In genomic region chr6:149218915-149219314, GRCh38 we compare ENCODE assay signal across 33 cellular contexts.
DNase-seq lines count a peak whose midpoint lies in the region; ATAC-seq and FAIRE-seq lines count a peak whose summit lies in the region.
"Had no signal": no experiment of that assay in that cellular context is flagged by ENCODE, and none has a peak within 500 bp of the region (broad histone marks: within the 10 kb centered on the region; RNA-seq: fewer than 3 reads in every experiment).

No MANE protein-coding gene starts in this region.

- no peak for FAIRE-seq in GM19239 (lab: Jason Lieb, UNC)
- FAIRE-seq: urothelium cell line had no signal

- DNase-seq in T-helper 1 cell, result no peak
- no peak for DNase-seq in stimulated activated naive CD8-positive, alpha-beta T cell treated with anti-CD3 and anti-CD28 coated beads, Interleukin-15, Interleukin-2, amounts not matched to agents 100 U/mL and 50 U/mL, for 24 hours
- no peak for DNase-seq in caudate nucleus (lab: John Stamatoyannopoulos, UW)
- no peak for DNase-seq in stimulated activated naive B cell treated with anti-CD40 and anti-IgM and Interleukin-4, amounts not matched to agents 10 μg/mL and 1 μg/mL and 100 μg/mL, for 72 hours
- DNase-seq in GM19239 (ENCODE audit: insufficient read length, low spot score), result no peak
- DNase-seq: activated CD8-positive, alpha-beta memory T cell treated with anti-CD3 and anti-CD28 coated beads, Interleukin-2, amount 50 U/mL, for 4 hours; activated gamma-delta T cell; adrenal gland; brain microvascular endothelial cell; DMS79 treated with DMSO at 0.1 percent for 48 hours; GF-D8; hypothalamus; Karpas-422; left colon; NCI-H1436; NCI-H2081; NCI-H526 treated with DMSO at 0.1 percent for 48 hours; nephron progenitor cell; NK-92 treated with Interleukin-12 subunit alpha and Interleukin-12 subunit beta, amount 100 ng/mL, for 24 hours; ovary; PC-3; retina; stimulated activated naive CD8-positive, alpha-beta T cell treated with anti-CD3 and anti-CD28 coated beads, Interleukin-15, amount 100 ng/mL, for 72 hours had no signal

- peak overlapping the region; percentile 28 for H3K4me3 Mint-ChIP-seq in T-helper 1 cell treated with Interleukin-12 subunit alpha and Interleukin-12 subunit beta and Interleukin-4 antibody, amounts not matched to agents 30 μg/mL and 1 μg/mL, for 36 hours
- no peak overlapping the region for H3K4me3 Mint-ChIP-seq in stimulated activated naive CD8-positive, alpha-beta T cell treated with anti-CD3 and anti-CD28 coated beads, Interleukin-15, Interleukin-2, amounts not matched to agents 100 ng/mL and 50 ng/mL, for 24 hours
- H3K4me3 Mint-ChIP-seq in stimulated activated naive B cell treated with anti-CD40 and anti-IgM and Interleukin-4, amounts not matched to agents 10 μg/mL and 1 μg/mL and 100 μg/mL, for 72 hours, result peak overlapping the region in 1 of 2 donors; percentile 48
- H3K4me3 Mint-ChIP-seq: GM23338, nephron progenitor cell had no signal

- peak overlapping the region; percentile 64 for H3K27ac ChIP-seq in caudate nucleus (ENCODE audit: low read depth, low read length)
- H3K27ac ChIP-seq: 22Rv1, adrenal gland, brain microvascular endothelial cell, C4-2B, gastroesophageal sphincter, ovary, SK-N-MC, thoracic aorta had no signal

- no peaks in the 10 kb centered on the region for H3K27me3 Mint-ChIP-seq in T-helper 1 cell treated with Interleukin-12 subunit alpha and Interleukin-12 subunit beta and Interleukin-4 antibody, amounts not matched to agents 30 μg/mL and 1 μg/mL, for 36 hours (ENCODE audit: low read depth)
- H3K27me3 Mint-ChIP-seq in stimulated activated naive CD8-positive, alpha-beta T cell treated with anti-CD3 and anti-CD28 coated beads, Interleukin-15, Interleukin-2, amounts not matched to agents 100 ng/mL and 50 ng/mL, for 24 hours, result no peaks in the 10 kb centered on the region
- no peaks in the 10 kb centered on the region for H3K27me3 Mint-ChIP-seq in stimulated activated naive B cell treated with anti-CD40 and anti-IgM and Interleukin-4, amounts not matched to agents 10 μg/mL and 1 μg/mL and 100 μg/mL, for 72 hours
- H3K27me3 Mint-ChIP-seq: stimulated activated naive CD8-positive, alpha-beta T cell treated with anti-CD3 and anti-CD28 coated beads, Interleukin-15, amount 100 ng/mL, for 72 hours had no signal

- peaks cover 48% of the 10 kb centered on the region for H3K4me1 Mint-ChIP-seq in T-helper 1 cell treated with Interleukin-12 subunit alpha and Interleukin-12 subunit beta and Interleukin-4 antibody, amounts not matched to agents 30 μg/mL and 1 μg/mL, for 36 hours (ENCODE audit: low read depth)
- peaks cover 35% of the 10 kb centered on the region for H3K4me1 Mint-ChIP-seq in stimulated activated naive CD8-positive, alpha-beta T cell treated with anti-CD3 and anti-CD28 coated beads, Interleukin-15, Interleukin-2, amounts not matched to agents 100 ng/mL and 50 ng/mL, for 24 hours (ENCODE audit: low read depth)
- H3K4me1 Mint-ChIP-seq in stimulated activated naive B cell treated with anti-CD40 and anti-IgM and Interleukin-4, amounts not matched to agents 10 μg/mL and 1 μg/mL and 100 μg/mL, for 72 hours, result peaks cover 13 to 20% of the 10 kb centered on the region in 2 donors

- peaks cover 36% of the 10 kb centered on the region for H3K36me3 Mint-ChIP-seq in T-helper 1 cell treated with Interleukin-12 subunit alpha and Interleukin-12 subunit beta and Interleukin-4 antibody, amounts not matched to agents 30 μg/mL and 1 μg/mL, for 36 hours (ENCODE audit: low read depth)
- H3K36me3 Mint-ChIP-seq in stimulated activated naive CD8-positive, alpha-beta T cell treated with anti-CD3 and anti-CD28 coated beads, Interleukin-15, Interleukin-2, amounts not matched to agents 100 ng/mL and 50 ng/mL, for 24 hours (ENCODE audit: low read depth), result no peaks in the 10 kb centered on the region
- no peaks in the 10 kb centered on the region for H3K36me3 Mint-ChIP-seq in stimulated activated naive B cell treated with anti-CD40 and anti-IgM and Interleukin-4, amounts not matched to agents 10 μg/mL and 1 μg/mL and 100 μg/mL, for 72 hours

- ATAC-seq in stimulated activated naive CD8-positive, alpha-beta T cell treated with anti-CD3 and anti-CD28 coated beads, Interleukin-15, Interleukin-2, amounts not matched to agents 100 U/mL and 50 U/mL, for 24 hours, result no peak
- peak; percentile 66 to 78 for ATAC-seq in stimulated activated naive B cell treated with anti-CD40 and anti-IgM and Interleukin-4, amounts not matched to agents 10 μg/mL and 1 μg/mL and 100 μg/mL, for 72 hours (replicated peaks)
- no peak for ATAC-seq in GM21737 (IDR thresholded peaks at IDR 0.05; ENCODE audit: unreplicated experiment)
- ATAC-seq: gastroesophageal sphincter, GM23338, left colon, PC-3 had no signal

- H3K9me3 Mint-ChIP-seq in T-helper 1 cell treated with Interleukin-12 subunit alpha and Interleukin-12 subunit beta and Interleukin-4 antibody, amounts not matched to agents 30 μg/mL and 1 μg/mL, for 36 hours, result peaks cover 9% of the 10 kb centered on the region
- no peaks in the 10 kb centered on the region for H3K9me3 Mint-ChIP-seq in stimulated activated naive CD8-positive, alpha-beta T cell treated with anti-CD3 and anti-CD28 coated beads, Interleukin-15, Interleukin-2, amounts not matched to agents 100 ng/mL and 50 ng/mL, for 24 hours
- no peaks in the 10 kb centered on the region for H3K9me3 Mint-ChIP-seq in stimulated activated naive B cell treated with anti-CD40 and anti-IgM and Interleukin-4, amounts not matched to agents 10 μg/mL and 1 μg/mL and 100 μg/mL, for 72 hours
- H3K9me3 Mint-ChIP-seq: GM23338, nephron progenitor cell had no signal

- H3K27ac Mint-ChIP-seq in T-helper 1 cell treated with Interleukin-12 subunit alpha and Interleukin-12 subunit beta and Interleukin-4 antibody, amounts not matched to agents 30 μg/mL and 1 μg/mL, for 36 hours, result peak overlapping the region; percentile 87
- H3K27ac Mint-ChIP-seq in stimulated activated naive CD8-positive, alpha-beta T cell treated with anti-CD3 and anti-CD28 coated beads, Interleukin-15, Interleukin-2, amounts not matched to agents 100 ng/mL and 50 ng/mL, for 24 hours, result peak overlapping the region; percentile 42
- H3K27ac Mint-ChIP-seq in stimulated activated naive B cell treated with anti-CD40 and anti-IgM and Interleukin-4, amounts not matched to agents 10 μg/mL and 1 μg/mL and 100 μg/mL, for 72 hours, result peak overlapping the region; percentile 90
- H3K27ac Mint-ChIP-seq: GM23338; nephron progenitor cell; stimulated activated naive CD8-positive, alpha-beta T cell treated with anti-CD3 and anti-CD28 coated beads, Interleukin-15, amount 100 ng/mL, for 72 hours had no signal

Comparison
In these comparisons a context has a peak if more than half of its experiments do, and no peak if none do; other contexts are left out.
1. ATAC-seq: peak in stimulated activated naive B cell treated with anti-CD40 and anti-IgM and Interleukin-4, amounts not matched to agents 10 μg/mL and 1 μg/mL and 100 μg/mL, for 72 hours (2 of 2); none in stimulated activated naive CD8-positive, alpha-beta T cell treated with anti-CD3 and anti-CD28 coated beads, Interleukin-15, Interleukin-2, amounts not matched to agents 100 U/mL and 50 U/mL, for 24 hours (single experiment) and GM21737 (single experiment).
2. Peak in every context shown above with its lines, with median percentiles within 50 percentile points of each other: H3K27ac Mint-ChIP-seq.